ENCODE assay signal across 1 cellular context in the genomic region with DNA sequence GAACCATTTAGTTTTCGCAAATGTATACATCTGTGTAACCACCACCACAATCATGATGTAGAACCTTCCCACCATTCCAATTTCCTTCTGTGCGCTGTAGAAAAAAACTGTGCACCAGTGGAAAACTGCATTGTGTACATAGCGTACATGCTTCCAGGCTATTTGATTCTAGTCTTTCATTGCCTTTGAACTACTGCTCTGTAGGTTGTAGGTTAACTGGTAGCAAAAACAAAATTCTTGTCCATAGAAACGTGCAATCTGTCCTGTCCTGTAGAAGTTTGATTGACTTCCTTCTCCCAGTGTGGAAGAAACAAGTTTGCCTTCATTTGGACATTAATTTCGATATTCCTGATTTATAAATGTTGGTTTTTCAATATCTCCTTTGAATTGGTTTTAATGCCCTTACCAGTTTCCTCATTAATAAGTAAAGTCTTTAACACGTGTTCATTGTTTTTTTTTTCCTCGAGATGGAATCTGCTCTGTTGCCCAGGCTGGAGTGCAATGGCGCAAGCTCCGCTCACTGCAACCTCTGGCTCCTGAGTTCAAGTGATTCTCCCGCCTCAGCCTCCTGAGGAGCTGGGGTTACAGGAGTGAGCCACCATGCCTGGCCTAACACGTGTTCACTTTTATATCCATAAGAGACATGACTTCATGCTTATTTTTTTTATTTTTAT.
A peak's percentile ranks its signal among the peaks of the same experiment; 100 is the strongest.
TF ChIP-seq lines count a peak whose summit lies in the region.

No MANE protein-coding gene starts in this region.

TF ChIP-seq in HepG2, 621 proteins besides CTCF, POLR2A, EP300 and RAD21 (continued from another document and continues in another):
- TF ChIP-seq, protein P1, sequence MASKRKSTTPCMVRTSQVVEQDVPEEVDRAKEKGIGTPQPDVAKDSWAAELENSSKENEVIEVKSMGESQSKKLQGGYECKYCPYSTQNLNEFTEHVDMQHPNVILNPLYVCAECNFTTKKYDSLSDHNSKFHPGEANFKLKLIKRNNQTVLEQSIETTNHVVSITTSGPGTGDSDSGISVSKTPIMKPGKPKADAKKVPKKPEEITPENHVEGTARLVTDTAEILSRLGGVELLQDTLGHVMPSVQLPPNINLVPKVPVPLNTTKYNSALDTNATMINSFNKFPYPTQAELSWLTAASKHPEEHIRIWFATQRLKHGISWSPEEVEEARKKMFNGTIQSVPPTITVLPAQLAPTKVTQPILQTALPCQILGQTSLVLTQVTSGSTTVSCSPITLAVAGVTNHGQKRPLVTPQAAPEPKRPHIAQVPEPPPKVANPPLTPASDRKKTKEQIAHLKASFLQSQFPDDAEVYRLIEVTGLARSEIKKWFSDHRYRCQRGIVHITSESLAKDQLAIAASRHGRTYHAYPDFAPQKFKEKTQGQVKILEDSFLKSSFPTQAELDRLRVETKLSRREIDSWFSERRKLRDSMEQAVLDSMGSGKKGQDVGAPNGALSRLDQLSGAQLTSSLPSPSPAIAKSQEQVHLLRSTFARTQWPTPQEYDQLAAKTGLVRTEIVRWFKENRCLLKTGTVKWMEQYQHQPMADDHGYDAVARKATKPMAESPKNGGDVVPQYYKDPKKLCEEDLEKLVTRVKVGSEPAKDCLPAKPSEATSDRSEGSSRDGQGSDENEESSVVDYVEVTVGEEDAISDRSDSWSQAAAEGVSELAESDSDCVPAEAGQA (IDR thresholded peaks at IDR 0.05; ENCODE audit: low read depth), result no peak
- TF ChIP-seq, protein P1 (CRISPR knock-in tag; IDR thresholded peaks at IDR 0.05; ENCODE audit: borderline replicate concordance), result no peak
- TF ChIP-seq GATAD2A (CRISPR knock-in tag; IDR thresholded peaks at IDR 0.05), result peak; percentile 71
- no peak; the same call in 1 of the 2 replicates for TF ChIP-seq STAG1 (CRISPR knock-in tag; IDR thresholded peaks at IDR 0.05)
- TF ChIP-seq, protein P2, sequence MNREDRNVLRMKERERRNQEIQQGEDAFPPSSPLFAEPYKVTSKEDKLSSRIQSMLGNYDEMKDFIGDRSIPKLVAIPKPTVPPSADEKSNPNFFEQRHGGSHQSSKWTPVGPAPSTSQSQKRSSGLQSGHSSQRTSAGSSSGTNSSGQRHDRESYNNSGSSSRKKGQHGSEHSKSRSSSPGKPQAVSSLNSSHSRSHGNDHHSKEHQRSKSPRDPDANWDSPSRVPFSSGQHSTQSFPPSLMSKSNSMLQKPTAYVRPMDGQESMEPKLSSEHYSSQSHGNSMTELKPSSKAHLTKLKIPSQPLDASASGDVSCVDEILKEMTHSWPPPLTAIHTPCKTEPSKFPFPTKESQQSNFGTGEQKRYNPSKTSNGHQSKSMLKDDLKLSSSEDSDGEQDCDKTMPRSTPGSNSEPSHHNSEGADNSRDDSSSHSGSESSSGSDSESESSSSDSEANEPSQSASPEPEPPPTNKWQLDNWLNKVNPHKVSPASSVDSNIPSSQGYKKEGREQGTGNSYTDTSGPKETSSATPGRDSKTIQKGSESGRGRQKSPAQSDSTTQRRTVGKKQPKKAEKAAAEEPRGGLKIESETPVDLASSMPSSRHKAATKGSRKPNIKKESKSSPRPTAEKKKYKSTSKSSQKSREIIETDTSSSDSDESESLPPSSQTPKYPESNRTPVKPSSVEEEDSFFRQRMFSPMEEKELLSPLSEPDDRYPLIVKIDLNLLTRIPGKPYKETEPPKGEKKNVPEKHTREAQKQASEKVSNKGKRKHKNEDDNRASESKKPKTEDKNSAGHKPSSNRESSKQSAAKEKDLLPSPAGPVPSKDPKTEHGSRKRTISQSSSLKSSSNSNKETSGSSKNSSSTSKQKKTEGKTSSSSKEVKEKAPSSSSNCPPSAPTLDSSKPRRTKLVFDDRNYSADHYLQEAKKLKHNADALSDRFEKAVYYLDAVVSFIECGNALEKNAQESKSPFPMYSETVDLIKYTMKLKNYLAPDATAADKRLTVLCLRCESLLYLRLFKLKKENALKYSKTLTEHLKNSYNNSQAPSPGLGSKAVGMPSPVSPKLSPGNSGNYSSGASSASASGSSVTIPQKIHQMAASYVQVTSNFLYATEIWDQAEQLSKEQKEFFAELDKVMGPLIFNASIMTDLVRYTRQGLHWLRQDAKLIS (CRISPR knock-in tag; IDR thresholded peaks at IDR 0.05), result 0 out of 2 replicates have a peak, but pooled peaks have one; percentile 26
- no peak for TF ChIP-seq PRMT3 (CRISPR knock-in tag; IDR thresholded peaks at IDR 0.05; ENCODE audit: borderline replicate concordance, low read depth)
- TF ChIP-seq SNRNP70 (IDR thresholded peaks at IDR 0.05; ENCODE audit: low read depth, low read length), result no peak
- TF ChIP-seq, protein P3, sequence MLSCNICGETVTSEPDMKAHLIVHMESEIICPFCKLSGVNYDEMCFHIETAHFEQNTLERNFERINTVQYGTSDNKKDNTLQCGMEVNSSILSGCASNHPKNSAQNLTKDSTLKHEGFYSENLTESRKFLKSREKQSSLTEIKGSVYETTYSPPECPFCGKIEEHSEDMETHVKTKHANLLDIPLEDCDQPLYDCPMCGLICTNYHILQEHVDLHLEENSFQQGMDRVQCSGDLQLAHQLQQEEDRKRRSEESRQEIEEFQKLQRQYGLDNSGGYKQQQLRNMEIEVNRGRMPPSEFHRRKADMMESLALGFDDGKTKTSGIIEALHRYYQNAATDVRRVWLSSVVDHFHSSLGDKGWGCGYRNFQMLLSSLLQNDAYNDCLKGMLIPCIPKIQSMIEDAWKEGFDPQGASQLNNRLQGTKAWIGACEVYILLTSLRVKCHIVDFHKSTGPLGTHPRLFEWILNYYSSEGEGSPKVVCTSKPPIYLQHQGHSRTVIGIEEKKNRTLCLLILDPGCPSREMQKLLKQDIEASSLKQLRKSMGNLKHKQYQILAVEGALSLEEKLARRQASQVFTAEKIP (CRISPR knock-in tag; IDR thresholded peaks at IDR 0.05; ENCODE audit: borderline replicate concordance), result no peak
- TF ChIP-seq YY1 (IDR thresholded peaks at IDR 0.05; ENCODE audit: insufficient read depth, insufficient replicate concordance, low read depth, low read length), result peak; percentile 18
- no peak for TF ChIP-seq ZNF331 (CRISPR knock-in tag; IDR thresholded peaks at IDR 0.05)
- no peak for TF ChIP-seq ZNF460 (CRISPR knock-in tag; IDR thresholded peaks at IDR 0.05; ENCODE audit: borderline replicate concordance)
- peak; percentile 58; the same call in 1 of the 2 replicates for TF ChIP-seq IRF2 (CRISPR knock-in tag; IDR thresholded peaks at IDR 0.05)
- TF ChIP-seq ZNF780A (CRISPR knock-in tag; IDR thresholded peaks at IDR 0.05), result no peak
- peak; percentile 98 for TF ChIP-seq PPARG (CRISPR knock-in tag; conservative IDR thresholded peaks at IDR 0.05)
- no peak for TF ChIP-seq MTA1 (CRISPR knock-in tag; IDR thresholded peaks at IDR 0.05; ENCODE audit: borderline replicate concordance)
- TF ChIP-seq ZNF75D (CRISPR knock-in tag; IDR thresholded peaks at IDR 0.05; ENCODE audit: borderline replicate concordance), result no peak
- no peak for TF ChIP-seq ZNF598 (CRISPR knock-in tag; IDR thresholded peaks at IDR 0.05; ENCODE audit: borderline replicate concordance)
- TF ChIP-seq ZNF615 (CRISPR knock-in tag; IDR thresholded peaks at IDR 0.05; ENCODE audit: borderline replicate concordance), result no peak
- 0 out of 2 replicates have a peak, but pooled peaks have one; percentile 23 for TF ChIP-seq GZF1 (CRISPR knock-in tag; IDR thresholded peaks at IDR 0.05)
- TF ChIP-seq IKZF4 (CRISPR knock-in tag; IDR thresholded peaks at IDR 0.05; ENCODE audit: borderline replicate concordance, low read depth, not compliant biosample characterization), result no peak
- no peak for TF ChIP-seq ELF4 (CRISPR knock-in tag; IDR thresholded peaks at IDR 0.05; ENCODE audit: borderline replicate concordance)
- no peak for TF ChIP-seq FOXK2 (IDR thresholded peaks at IDR 0.05)
- no peak for TF ChIP-seq NFRKB (IDR thresholded peaks at IDR 0.05)
- no peak for TF ChIP-seq ZNF550 (CRISPR knock-in tag; IDR thresholded peaks at IDR 0.05; ENCODE audit: borderline replicate concordance)
- TF ChIP-seq TBX2 (CRISPR knock-in tag; IDR thresholded peaks at IDR 0.05; ENCODE audit: borderline replicate concordance), result peak; percentile 42; the same call in 1 of the 2 replicates
- TF ChIP-seq, protein P4, sequence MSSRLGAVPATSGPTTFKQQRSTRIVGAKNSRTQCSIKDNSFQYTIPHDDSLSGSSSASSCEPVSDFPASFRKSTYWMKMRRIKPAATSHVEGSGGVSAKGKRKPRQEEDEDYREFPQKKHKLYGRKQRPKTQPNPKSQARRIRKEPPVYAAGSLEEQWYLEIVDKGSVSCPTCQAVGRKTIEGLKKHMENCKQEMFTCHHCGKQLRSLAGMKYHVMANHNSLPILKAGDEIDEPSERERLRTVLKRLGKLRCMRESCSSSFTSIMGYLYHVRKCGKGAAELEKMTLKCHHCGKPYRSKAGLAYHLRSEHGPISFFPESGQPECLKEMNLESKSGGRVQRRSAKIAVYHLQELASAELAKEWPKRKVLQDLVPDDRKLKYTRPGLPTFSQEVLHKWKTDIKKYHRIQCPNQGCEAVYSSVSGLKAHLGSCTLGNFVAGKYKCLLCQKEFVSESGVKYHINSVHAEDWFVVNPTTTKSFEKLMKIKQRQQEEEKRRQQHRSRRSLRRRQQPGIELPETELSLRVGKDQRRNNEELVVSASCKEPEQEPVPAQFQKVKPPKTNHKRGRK (CRISPR knock-in tag; IDR thresholded peaks at IDR 0.05), result no peak
- TF ChIP-seq ZNF44 (CRISPR knock-in tag; IDR thresholded peaks at IDR 0.05), result no peak
- TF ChIP-seq MEIS2 (CRISPR knock-in tag; IDR thresholded peaks at IDR 0.05), result no peak; the same call in 1 of the 2 replicates
- TF ChIP-seq ELF3 (CRISPR knock-in tag; IDR thresholded peaks at IDR 0.05), result peak; percentile 87
- TF ChIP-seq, protein P5, sequence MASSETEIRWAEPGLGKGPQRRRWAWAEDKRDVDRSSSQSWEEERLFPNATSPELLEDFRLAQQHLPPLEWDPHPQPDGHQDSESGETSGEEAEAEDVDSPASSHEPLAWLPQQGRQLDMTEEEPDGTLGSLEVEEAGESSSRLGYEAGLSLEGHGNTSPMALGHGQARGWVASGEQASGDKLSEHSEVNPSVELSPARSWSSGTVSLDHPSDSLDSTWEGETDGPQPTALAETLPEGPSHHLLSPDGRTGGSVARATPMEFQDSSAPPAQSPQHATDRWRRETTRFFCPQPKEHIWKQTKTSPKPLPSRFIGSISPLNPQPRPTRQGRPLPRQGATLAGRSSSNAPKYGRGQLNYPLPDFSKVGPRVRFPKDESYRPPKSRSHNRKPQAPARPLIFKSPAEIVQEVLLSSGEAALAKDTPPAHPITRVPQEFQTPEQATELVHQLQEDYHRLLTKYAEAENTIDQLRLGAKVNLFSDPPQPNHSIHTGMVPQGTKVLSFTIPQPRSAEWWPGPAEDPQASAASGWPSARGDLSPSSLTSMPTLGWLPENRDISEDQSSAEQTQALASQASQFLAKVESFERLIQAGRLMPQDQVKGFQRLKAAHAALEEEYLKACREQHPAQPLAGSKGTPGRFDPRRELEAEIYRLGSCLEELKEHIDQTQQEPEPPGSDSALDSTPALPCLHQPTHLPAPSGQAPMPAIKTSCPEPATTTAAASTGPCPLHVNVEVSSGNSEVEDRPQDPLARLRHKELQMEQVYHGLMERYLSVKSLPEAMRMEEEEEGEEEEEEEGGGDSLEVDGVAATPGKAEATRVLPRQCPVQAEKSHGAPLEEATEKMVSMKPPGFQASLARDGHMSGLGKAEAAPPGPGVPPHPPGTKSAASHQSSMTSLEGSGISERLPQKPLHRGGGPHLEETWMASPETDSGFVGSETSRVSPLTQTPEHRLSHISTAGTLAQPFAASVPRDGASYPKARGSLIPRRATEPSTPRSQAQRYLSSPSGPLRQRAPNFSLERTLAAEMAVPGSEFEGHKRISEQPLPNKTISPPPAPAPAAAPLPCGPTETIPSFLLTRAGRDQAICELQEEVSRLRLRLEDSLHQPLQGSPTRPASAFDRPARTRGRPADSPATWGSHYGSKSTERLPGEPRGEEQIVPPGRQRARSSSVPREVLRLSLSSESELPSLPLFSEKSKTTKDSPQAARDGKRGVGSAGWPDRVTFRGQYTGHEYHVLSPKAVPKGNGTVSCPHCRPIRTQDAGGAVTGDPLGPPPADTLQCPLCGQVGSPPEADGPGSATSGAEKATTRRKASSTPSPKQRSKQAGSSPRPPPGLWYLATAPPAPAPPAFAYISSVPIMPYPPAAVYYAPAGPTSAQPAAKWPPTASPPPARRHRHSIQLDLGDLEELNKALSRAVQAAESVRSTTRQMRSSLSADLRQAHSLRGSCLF (CRISPR knock-in tag; IDR thresholded peaks at IDR 0.05; ENCODE audit: borderline replicate concordance), result no peak
- TF ChIP-seq BORCS8-MEF2B (CRISPR knock-in tag; IDR thresholded peaks at IDR 0.05), result no peak
- TF ChIP-seq KAT8 (CRISPR knock-in tag; IDR thresholded peaks at IDR 0.05), result peak; percentile 46; the same call in 1 of the 2 replicates
- TF ChIP-seq RCOR2 (CRISPR knock-in tag; IDR thresholded peaks at IDR 0.05), result peak; percentile 41; the same call in 1 of the 2 replicates
- TF ChIP-seq ARNT2 (CRISPR knock-in tag; IDR thresholded peaks at IDR 0.05; ENCODE audit: low read depth), result peak; percentile 24; the same call in 1 of the 2 replicates
- no peak for TF ChIP-seq ZFP36L2 (CRISPR knock-in tag; IDR thresholded peaks at IDR 0.05)
- no peak for TF ChIP-seq ZNF234 (CRISPR knock-in tag; conservative IDR thresholded peaks at IDR 0.05)
- no peak for TF ChIP-seq ZNF724P (CRISPR knock-in tag; IDR thresholded peaks at IDR 0.05; ENCODE audit: borderline replicate concordance)
- TF ChIP-seq RFXAP (CRISPR knock-in tag; IDR thresholded peaks at IDR 0.05; ENCODE audit: borderline replicate concordance), result no peak
- TF ChIP-seq, protein P6, sequence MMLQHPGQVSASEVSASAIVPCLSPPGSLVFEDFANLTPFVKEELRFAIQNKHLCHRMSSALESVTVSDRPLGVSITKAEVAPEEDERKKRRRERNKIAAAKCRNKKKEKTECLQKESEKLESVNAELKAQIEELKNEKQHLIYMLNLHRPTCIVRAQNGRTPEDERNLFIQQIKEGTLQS (CRISPR knock-in tag; IDR thresholded peaks at IDR 0.05), result no peak
- TF ChIP-seq, protein P7, sequence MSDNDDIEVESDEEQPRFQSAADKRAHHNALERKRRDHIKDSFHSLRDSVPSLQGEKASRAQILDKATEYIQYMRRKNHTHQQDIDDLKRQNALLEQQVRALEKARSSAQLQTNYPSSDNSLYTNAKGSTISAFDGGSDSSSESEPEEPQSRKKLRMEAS (IDR thresholded peaks at IDR 0.05), result no peak; the same call in 1 of the 2 replicates
- TF ChIP-seq ZNF629 (CRISPR knock-in tag; conservative IDR thresholded peaks at IDR 0.05), result 0 out of 2 replicates have a peak, but pooled peaks have one; percentile 9
